In the genomic region with DNA sequence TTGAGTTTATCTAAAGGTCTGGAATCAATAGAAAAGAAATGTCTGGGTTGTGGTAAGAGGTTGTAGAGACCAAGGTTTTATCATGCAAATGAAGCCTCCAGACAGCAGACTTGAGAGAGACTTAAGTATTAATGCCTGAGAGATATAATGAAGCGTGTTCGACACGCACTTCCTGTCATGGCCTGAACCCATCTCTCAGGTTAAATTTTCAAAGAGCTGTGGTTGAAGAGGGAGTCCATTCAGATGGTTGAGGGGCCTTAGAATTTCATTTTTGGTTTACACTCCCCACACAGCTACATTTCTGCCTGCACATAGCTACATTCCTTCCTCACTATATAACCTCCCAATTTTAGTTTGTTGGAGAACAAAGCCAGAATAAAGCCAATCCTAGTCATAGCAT, we compare ENCODE assay signal across 18 cellular contexts. TPM values are rescaled to one million over a fixed set of nuclear protein-coding genes. Genes with fewer than 3 reads are reported as not detected.
DNase-seq lines count a peak whose midpoint lies in the region; ATAC-seq and TF ChIP-seq lines count a peak whose summit lies in the region.
"Had no signal": no experiment of that assay in that cellular context is flagged by ENCODE, and none has a peak within 500 bp of the region (broad histone marks: within the 10 kb centered on the region; RNA-seq: fewer than 3 reads in every experiment).

No MANE protein-coding gene starts in this region.

- POLR2A ChIA-PET in activated CD8-positive, alpha-beta T cell treated with anti-CD3 and anti-CD28 coated beads, Interleukin-2, amount 10 ng/mL, durations not matched to agents 7 days and 5 days (lab: Charles Lee) = no interaction called here
- POLR2A ChIA-PET in GM10248 (lab: Yijun Ruan, JAX) = no interaction called here

- CTCF ChIA-PET in activated CD8-positive, alpha-beta T cell treated with anti-CD3 and anti-CD28 coated beads, Interleukin-2, amount 10 ng/mL, durations not matched to agents 7 days and 5 days (lab: Charles Lee) = interaction anchor here (0.6 to 0.8 kb wide), 2 partner anchors 95 to 190 kb away, joined by 3 read pairs; no protein-coding TSS in a partner anchor
- CTCF ChIA-PET in GM10248 (lab: Yijun Ruan, JAX) = interaction anchor here (0.6 kb wide), 1 partner anchor 11 kb away, joined by 3 read pairs; no protein-coding TSS in a partner anchor

- H3K27me3 Mint-ChIP-seq in activated CD8-positive, alpha-beta T cell treated with anti-CD3 and anti-CD28 coated beads, Interleukin-2, amount 10 ng/mL, durations not matched to agents 7 days and 5 days (ENCODE audit: low read depth) = no peaks in the 10 kb centered on the region
- H3K27me3 Mint-ChIP-seq: type B pancreatic cell had no signal

- intact Hi-C loops in left cardiac atrium (cut with DNase I) = no loop called here

- no peak for TF ChIP-seq CTCF in GM10248 (IDR thresholded peaks at IDR 0.05; ENCODE audit: control extremely low read depth, extremely low read depth, low read depth, missing control alignments)

- H3K9me3 Mint-ChIP-seq in activated CD8-positive, alpha-beta T cell treated with anti-CD3 and anti-CD28 coated beads, Interleukin-2, amount 10 ng/mL, durations not matched to agents 7 days and 5 days (ENCODE audit: insufficient read depth) = peaks cover 4% of the 10 kb centered on the region
- H3K9me3 Mint-ChIP-seq: activated naive CD4-positive, alpha-beta T cell treated with anti-CD3 and anti-CD28 coated beads, Interleukin-2, amount 10 ng/mL, durations not matched to agents 7 days and 5 days; stimulated activated naive B cell treated with anti-CD40 and anti-IgM and Interleukin-4, amounts not matched to agents 10 μg/mL and 1 μg/mL and 100 μg/mL, for 72 hours; T-helper 1 cell treated with Interleukin-12 subunit alpha and Interleukin-12 subunit beta and Interleukin-4 antibody, amounts not matched to agents 30 μg/mL and 1 μg/mL, for 36 hours; type B pancreatic cell had no signal

- peak; percentile 46 for DNase-seq in activated CD8-positive, alpha-beta T cell treated with anti-CD3 and anti-CD28 coated beads, Interleukin-2, amount 10 ng/mL, durations not matched to agents 7 days and 5 days
- DNase-seq in left cardiac atrium = no peak
- DNase-seq in GM10248 (ENCODE audit: extremely low spot score) = no peak
- DNase-seq in kidney tubule cell (ENCODE audit: low spot score) = no peak
- DNase-seq: activated naive CD4-positive, alpha-beta T cell treated with anti-CD3 and anti-CD28 coated beads, Interleukin-2, amount 10 ng/mL, durations not matched to agents 7 days and 5 days; brain microvascular endothelial cell; kidney glomerular epithelial cell; NCI-H2029 treated with DMSO at 0.1 percent for 48 hours; NCI-H748 treated with DMSO at 0.1 percent for 48 hours; ovary; stimulated activated naive B cell treated with anti-CD40 and anti-IgM and Interleukin-4, amounts not matched to agents 10 μg/mL and 1 μg/mL and 100 μg/mL, for 72 hours had no signal

- peaks cover 53% of the 10 kb centered on the region for H3K4me1 Mint-ChIP-seq in activated CD8-positive, alpha-beta T cell treated with anti-CD3 and anti-CD28 coated beads, Interleukin-2, amount 10 ng/mL, durations not matched to agents 7 days and 5 days (ENCODE audit: low read depth)

- H3K36me3 Mint-ChIP-seq in activated CD8-positive, alpha-beta T cell treated with anti-CD3 and anti-CD28 coated beads, Interleukin-2, amount 10 ng/mL, durations not matched to agents 7 days and 5 days (ENCODE audit: low read depth) = peaks cover 21% of the 10 kb centered on the region
- H3K36me3 Mint-ChIP-seq: activated naive CD4-positive, alpha-beta T cell treated with anti-CD3 and anti-CD28 coated beads, Interleukin-2, amount 10 ng/mL, durations not matched to agents 7 days and 5 days; stimulated activated naive B cell treated with anti-CD40 and anti-IgM and Interleukin-4, amounts not matched to agents 10 μg/mL and 1 μg/mL and 100 μg/mL, for 72 hours; type B pancreatic cell had no signal

- ATAC-seq in GM18498 (IDR thresholded peaks at IDR 0.05; ENCODE audit: unreplicated experiment) (peak; percentile 68), GM21423 (IDR thresholded peaks at IDR 0.05; ENCODE audit: unreplicated experiment) (peak; percentile 91), HG03108 (IDR thresholded peaks at IDR 0.05; ENCODE audit: unreplicated experiment) (peak; percentile 77), left cardiac atrium (no peak), GM18868 (IDR thresholded peaks at IDR 0.05; ENCODE audit: unreplicated experiment) (no peak)
- peak; percentile 80 for ATAC-seq in activated CD8-positive, alpha-beta T cell treated with anti-CD3 and anti-CD28 coated beads, Interleukin-2, amount 10 ng/mL, durations not matched to agents 7 days and 5 days
- ATAC-seq: stimulated activated naive B cell treated with anti-CD40 and anti-IgM and Interleukin-4, amounts not matched to agents 10 μg/mL and 1 μg/mL and 100 μg/mL, for 72 hours had no signal

- H3K4me3 Mint-ChIP-seq in activated CD8-positive, alpha-beta T cell treated with anti-CD3 and anti-CD28 coated beads, Interleukin-2, amount 10 ng/mL, durations not matched to agents 7 days and 5 days = no peak overlapping the region
- H3K4me3 Mint-ChIP-seq: activated naive CD4-positive, alpha-beta T cell treated with anti-CD3 and anti-CD28 coated beads, Interleukin-2, amount 10 ng/mL, durations not matched to agents 7 days and 5 days; stimulated activated naive B cell treated with anti-CD40 and anti-IgM and Interleukin-4, amounts not matched to agents 10 μg/mL and 1 μg/mL and 100 μg/mL, for 72 hours; T-helper 1 cell treated with Interleukin-12 subunit alpha and Interleukin-12 subunit beta and Interleukin-4 antibody, amounts not matched to agents 30 μg/mL and 1 μg/mL, for 36 hours; type B pancreatic cell had no signal

- H3K27ac Mint-ChIP-seq in activated CD8-positive, alpha-beta T cell treated with anti-CD3 and anti-CD28 coated beads, Interleukin-2, amount 10 ng/mL, durations not matched to agents 7 days and 5 days = peak overlapping the region; percentile 53
- H3K27ac Mint-ChIP-seq: activated naive CD4-positive, alpha-beta T cell treated with anti-CD3 and anti-CD28 coated beads, Interleukin-2, amount 10 ng/mL, durations not matched to agents 7 days and 5 days; stimulated activated naive B cell treated with anti-CD40 and anti-IgM and Interleukin-4, amounts not matched to agents 10 μg/mL and 1 μg/mL and 100 μg/mL, for 72 hours; T-helper 1 cell treated with Interleukin-12 subunit alpha and Interleukin-12 subunit beta and Interleukin-4 antibody, amounts not matched to agents 30 μg/mL and 1 μg/mL, for 36 hours; type B pancreatic cell had no signal

RNA-seq across cellular contexts. Expression of a gene that starts 10.1 kb away (rescaled TPM):
- total RNA-seq in activated CD8-positive, alpha-beta T cell treated with anti-CD3 and anti-CD28 coated beads, Interleukin-2, amount 10 ng/mL, durations not matched to agents 7 days and 5 days = 1 to 10 TPM; 4.8 to 6.3 TPM
- 10 to 100 TPM in 1 of 2 donors, 1 to 10 TPM in 1; 2.8 to 17.8 TPM for total RNA-seq in left cardiac atrium

RNA-seq across cellular contexts. Expression of a gene that starts 28.9 kb away (rescaled TPM):
- not detected for total RNA-seq in activated CD8-positive, alpha-beta T cell treated with anti-CD3 and anti-CD28 coated beads, Interleukin-2, amount 10 ng/mL, durations not matched to agents 7 days and 5 days
- not detected for total RNA-seq in left cardiac atrium
- total RNA-seq: mononuclear cell, ovary had no signal

RNA-seq across cellular contexts. Expression of a gene that starts 37.8 kb away (rescaled TPM):
- not detected for total RNA-seq in activated CD8-positive, alpha-beta T cell treated with anti-CD3 and anti-CD28 coated beads, Interleukin-2, amount 10 ng/mL, durations not matched to agents 7 days and 5 days
- not detected for total RNA-seq in left cardiac atrium

RNA-seq across cellular contexts. Expression of a gene that starts 49.3 kb away (rescaled TPM):
- under 1 TPM; 0.31 to 0.87 TPM for total RNA-seq in activated CD8-positive, alpha-beta T cell treated with anti-CD3 and anti-CD28 coated beads, Interleukin-2, amount 10 ng/mL, durations not matched to agents 7 days and 5 days
- total RNA-seq in left cardiac atrium = under 1 TPM in 1 of 2 donors, not detected in 1; 0.24 TPM
- total RNA-seq: ovary had no signal

Comparison
In these comparisons a context has a peak if more than half of its experiments do, and no peak if none do; other contexts are left out.
1. ATAC-seq: peak in GM18498 (single experiment), GM21423 (single experiment), HG03108 (single experiment) and activated CD8-positive, alpha-beta T cell treated with anti-CD3 and anti-CD28 coated beads, Interleukin-2, amount 10 ng/mL, durations not matched to agents 7 days and 5 days (single experiment); none in left cardiac atrium (0 of 2) and GM18868 (single experiment).